Comparison of ENCODE assay signal across 1 cellular context in genomic region chr22:23789638-23790037, GRCh38.
TF ChIP-seq lines count a peak whose summit lies in the region.

No MANE protein-coding gene starts in this region.

TF ChIP-seq in HepG2, 621 proteins besides CTCF, POLR2A, EP300 and RAD21 (continued from another document and continues in another):
- no peak for TF ChIP-seq THAP9 (CRISPR knock-in tag; IDR thresholded peaks at IDR 0.05; ENCODE audit: borderline replicate concordance)
- peak; percentile 59; the same call in 1 of the 2 replicates for TF ChIP-seq PAXIP1 (CRISPR knock-in tag; conservative IDR thresholded peaks at IDR 0.05)
- TF ChIP-seq PPARG (CRISPR knock-in tag; conservative IDR thresholded peaks at IDR 0.05): peak; percentile 67
- TF ChIP-seq ZNF646 (CRISPR knock-in tag; IDR thresholded peaks at IDR 0.05): no peak
- no peak for TF ChIP-seq ZNF232 (CRISPR knock-in tag; IDR thresholded peaks at IDR 0.05; ENCODE audit: borderline replicate concordance)
- TF ChIP-seq STAG1 (CRISPR knock-in tag; IDR thresholded peaks at IDR 0.05): peak; percentile 74
- 0 out of 2 replicates have a peak, but pooled peaks have one; percentile 29 for TF ChIP-seq NCOA2 (CRISPR knock-in tag; IDR thresholded peaks at IDR 0.05)
- peak; percentile 44; the same call in 1 of the 2 replicates for TF ChIP-seq GATAD2A (CRISPR knock-in tag; IDR thresholded peaks at IDR 0.05)
- TF ChIP-seq ZNF713 (CRISPR knock-in tag; IDR thresholded peaks at IDR 0.05): no peak
- TF ChIP-seq ARID4A (CRISPR knock-in tag; IDR thresholded peaks at IDR 0.05; ENCODE audit: borderline replicate concordance): peak; percentile 36; the same call in 1 of the 2 replicates
- no peak for TF ChIP-seq ARID3A (IDR thresholded peaks at IDR 0.05; ENCODE audit: low read depth, low read length)
- TF ChIP-seq HNF4A (CRISPR knock-in tag; IDR thresholded peaks at IDR 0.05): peak; percentile 55; the same call in 1 of the 2 replicates
- no peak for TF ChIP-seq ATF2 (CRISPR knock-in tag; IDR thresholded peaks at IDR 0.05)
- TF ChIP-seq SOX6 (IDR thresholded peaks at IDR 0.05): no peak
- TF ChIP-seq SOX6 (CRISPR knock-in tag; IDR thresholded peaks at IDR 0.05): peak; percentile 45; the same call in 1 of the 2 replicates
- TF ChIP-seq AKNA (CRISPR knock-in tag; IDR thresholded peaks at IDR 0.05; ENCODE audit: borderline replicate concordance): no peak
- TF ChIP-seq ZNF574 (CRISPR knock-in tag; IDR thresholded peaks at IDR 0.05): peak; percentile 39; the same call in 1 of the 2 replicates
- no peak for TF ChIP-seq MEF2D (CRISPR knock-in tag; IDR thresholded peaks at IDR 0.05)
